1 cellular context compared by ENCODE assay signal in the genomic region with DNA sequence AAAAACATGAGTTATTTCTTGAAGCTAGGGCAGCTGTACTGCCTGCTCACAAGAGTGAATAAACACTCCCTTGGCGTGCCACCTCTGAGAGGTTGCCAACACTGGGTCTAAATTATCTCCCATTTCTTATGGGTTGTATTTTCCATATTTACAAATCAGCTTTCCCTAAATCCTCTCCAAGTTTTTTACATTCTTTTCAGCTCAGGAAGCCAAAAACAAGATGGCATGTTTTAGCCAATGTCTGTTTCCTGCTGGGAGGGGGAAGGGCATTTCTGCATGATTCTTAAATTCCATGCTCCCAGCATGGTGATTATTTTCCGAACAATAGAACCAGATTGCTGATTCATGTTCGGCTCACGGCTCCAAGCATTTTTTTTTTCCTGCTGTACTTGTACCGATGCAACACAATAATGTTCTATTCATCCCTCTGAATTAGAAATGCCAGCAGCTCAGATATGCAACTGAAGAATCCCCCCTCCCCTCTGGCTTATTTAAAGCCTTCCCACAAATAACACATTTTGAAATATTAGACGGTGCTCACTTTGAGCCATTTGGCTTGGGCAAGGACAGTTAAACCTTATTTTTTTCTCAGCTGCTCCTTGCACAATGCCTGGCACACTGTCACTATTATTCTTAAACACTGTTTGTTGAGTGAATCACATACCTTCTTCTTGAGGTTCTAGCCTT.
TF ChIP-seq lines count a peak whose summit lies in the region.

No MANE protein-coding gene starts in this region.

TF ChIP-seq in H1, 55 proteins besides CTCF, POLR2A, EP300 and RAD21:
- peak; percentile 13; the same call in 1 of the 2 replicates for TF ChIP-seq BACH1 (IDR thresholded peaks at IDR 0.05; ENCODE audit: low read length)
- no peak for TF ChIP-seq TAF1 (IDR thresholded peaks at IDR 0.05; ENCODE audit: low read depth, low read length)
